ENCODE assay signal across 24 cellular contexts in genomic region chr20:9628589-9628988, GRCh38.
"Had no signal": no experiment of that assay in that cellular context is flagged by ENCODE, and none has a peak within 500 bp of the region (broad histone marks: within the 10 kb centered on the region; RNA-seq: fewer than 3 reads in every experiment).

No MANE protein-coding gene starts in this region.

- H3K27ac Mint-ChIP-seq: memory B cell, naive B cell, nephron progenitor cell had no signal

- H3K9me3 Mint-ChIP-seq: nephron progenitor cell had no signal

- DNase-seq: cerebellar nuclear complex; dermis blood vessel endothelial cell; heart right ventricle; hypothalamus; islet precursor cell; left ventricle myocardium inferior; lower lobe of right lung; midbrain; naive B cell; nephron progenitor cell; posterior cingulate gyrus; small intestine; stimulated activated CD4-positive, alpha-beta T cell treated with anti-CD3 and anti-CD28 coated beads, Interleukin-12 subunit alpha, Interleukin-12 subunit beta, amount 100 ng/mL, for 4 hours; stimulated activated naive CD4-positive, alpha-beta T cell; stomach; substantia nigra; transverse colon had no signal

- H3K36me3 Mint-ChIP-seq: memory B cell, naive B cell had no signal

- H3K27me3 ChIP-seq: neutrophil, right atrium auricular region, stomach, transverse colon had no signal

- FAIRE-seq: endothelial cell of umbilical vein, frontal cortex, small intestine had no signal

- ATAC-seq: esophagus mucosa, heart right ventricle, lower lobe of right lung had no signal

- H3K4me3 Mint-ChIP-seq: memory B cell, naive B cell, nephron progenitor cell had no signal

- H3K4me1 Mint-ChIP-seq: memory B cell, naive B cell, nephron progenitor cell had no signal

- H3K27ac ChIP-seq: heart right ventricle, left ventricle myocardium inferior, lower lobe of right lung, neutrophil, right atrium auricular region, stomach, thoracic aorta, transverse colon had no signal

- H3K4me1 ChIP-seq: heart right ventricle, left ventricle myocardium inferior, lower lobe of right lung, right atrium auricular region, stomach, transverse colon had no signal

- H3K36me3 ChIP-seq: heart right ventricle, left ventricle myocardium inferior, lower lobe of right lung, neutrophil, right atrium auricular region, stomach, thoracic aorta, transverse colon had no signal

- H3K4me3 ChIP-seq: heart right ventricle, left ventricle myocardium inferior, lower lobe of right lung, right atrium auricular region, stomach, thoracic aorta, transverse colon had no signal

- H3K9me3 ChIP-seq: lower lobe of right lung, neutrophil, right atrium auricular region, stomach, thoracic aorta, transverse colon had no signal
